Comparison of ENCODE assay signal across 8 cellular contexts in genomic region chr12:100266163-100266801, GRCh38. TPM values are rescaled to one million over a fixed set of nuclear protein-coding genes. Genes with fewer than 3 reads are reported as not detected.
DNase-seq lines count a peak whose midpoint lies in the region; ATAC-seq, FAIRE-seq and TF ChIP-seq lines count a peak whose summit lies in the region.

No MANE protein-coding gene starts in this region.

- no peaks in the 10 kb centered on the region for H3K36me3 ChIP-seq in GM23338 (ENCODE audit: insufficient read depth)
- H3K36me3 ChIP-seq in MM.1S (replicated peaks; ENCODE audit: insufficient read depth, low read length) = no peaks in the 10 kb centered on the region
- no peaks in the 10 kb centered on the region for H3K36me3 ChIP-seq in ovary

- H3K9me3 Mint-ChIP-seq in GM23338 = no peaks in the 10 kb centered on the region
- no peaks in the 10 kb centered on the region for H3K9me3 Mint-ChIP-seq in effector memory CD8-positive, alpha-beta T cell

- 27 to 35% (median 32%) methylated on average over 12 of the region's 12 CpGs for WGBS in ovary, 3 donors

- H3K4me2 ChIP-seq in GM23338 (peak overlapping the region; percentile 94), MM.1S (ENCODE audit: low read depth, low read length) (peak overlapping the region; percentile 77)

- H3K4me1 Mint-ChIP-seq in GM23338 = peaks cover 15% of the 10 kb centered on the region
- H3K4me1 Mint-ChIP-seq in effector memory CD8-positive, alpha-beta T cell (ENCODE audit: low read depth in 2 of 2) = peaks cover 15 to 29% of the 10 kb centered on the region in 2 donors

- no peaks in the 10 kb centered on the region; the same call in 2 of the 3 replicates for H3K36me3 Mint-ChIP-seq in GM23338 (ENCODE audit: low read depth)
- H3K36me3 Mint-ChIP-seq in effector memory CD8-positive, alpha-beta T cell (ENCODE audit: insufficient read depth) = peaks cover 11% of the 10 kb centered on the region

- peak overlapping the region; percentile 99 for H2AFZ ChIP-seq in GM23338
- H2AFZ ChIP-seq in MM.1S (ENCODE audit: low read length) = peak overlapping the region; percentile 91

- DNase-seq in GM23338 (ENCODE audit: low spot score) = no peak
- DNase-seq in MM.1S = no peak
- no peak for DNase-seq in effector memory CD8-positive, alpha-beta T cell
- peak in 1 of 5 donors; percentile 23 for DNase-seq in ovary
- no peak for DNase-seq in GM10266 (ENCODE audit: extremely low spot score)
- DNase-seq in GM12891 (ENCODE audit: insufficient read length, low spot score) = no peak
- DNase-seq in GM20000 (ENCODE audit: low spot score) = no peak

- H3K79me2 ChIP-seq in GM23338 (replicated peaks; ENCODE audit: insufficient read depth) (peaks cover 37% of the 10 kb centered on the region), MM.1S (ENCODE audit: low read length) (peaks cover 39% of the 10 kb centered on the region)

- H3K27ac Mint-ChIP-seq in GM23338 = peak overlapping the region; percentile 99
- peak overlapping the region; percentile 98 to 99 for H3K27ac Mint-ChIP-seq in effector memory CD8-positive, alpha-beta T cell

- intact Hi-C loops in ovary (cut with DNase I) = no loop called here

- FAIRE-seq in GM12891 (lab: Jason Lieb, UNC) = no peak

- TF ChIP-seq CTCF in GM23338 (conservative IDR thresholded peaks at IDR 0.05; ENCODE audit: low read depth in 2 of 2) = no peak
- no peak for TF ChIP-seq CTCF in MM.1S (IDR thresholded peaks at IDR 0.05; ENCODE audit: low read length)
- TF ChIP-seq CTCF in ovary (IDR thresholded peaks at IDR 0.05) = no peak
- TF ChIP-seq CTCF in GM10266 (IDR thresholded peaks at IDR 0.05; ENCODE audit: control insufficient read depth, insufficient read depth, low read depth, missing control alignments) = no peak
- no peak for TF ChIP-seq CTCF in GM20000 (IDR thresholded peaks at IDR 0.05; ENCODE audit: extremely low read depth, missing control alignments)

- H3K27me3 ChIP-seq in GM23338 (ENCODE audit: insufficient read depth) (no peaks in the 10 kb centered on the region), MM.1S (replicated peaks; ENCODE audit: insufficient read depth, low read length) (no peaks in the 10 kb centered on the region), ovary (no peaks in the 10 kb centered on the region)

- H3K9me2 ChIP-seq in GM23338 (ENCODE audit: insufficient read depth) = no peaks in the 10 kb centered on the region
- no peaks in the 10 kb centered on the region for H3K9me2 ChIP-seq in MM.1S (replicated peaks; ENCODE audit: insufficient read depth, low read length)

- ATAC-seq in GM18499 (IDR thresholded peaks at IDR 0.05; ENCODE audit: insufficient read depth, unreplicated experiment) (peak; percentile 7), GM23338 (peak; percentile 5)
- ATAC-seq in effector memory CD8-positive, alpha-beta T cell (replicated peaks) = no peak

- peak overlapping the region; percentile 84 for H3K4me3 ChIP-seq in GM23338
- peak overlapping the region; percentile 80 for H3K4me3 ChIP-seq in MM.1S (ENCODE audit: low read length)
- H3K4me3 ChIP-seq in ovary = peak overlapping the region; percentile 80

- peak overlapping the region; percentile 99 for H3K4me3 Mint-ChIP-seq in GM23338
- peak overlapping the region; percentile 99 for H3K4me3 Mint-ChIP-seq in effector memory CD8-positive, alpha-beta T cell

- peaks cover 9% of the 10 kb centered on the region; the same call in 1 of the 2 replicates for H4K20me1 ChIP-seq in GM23338 (replicated peaks; ENCODE audit: insufficient read depth)
- H4K20me1 ChIP-seq in MM.1S (ENCODE audit: insufficient read depth, low read length) = no peaks in the 10 kb centered on the region

- peaks cover 8% of the 10 kb centered on the region for H3K27me3 Mint-ChIP-seq in GM23338 (ENCODE audit: insufficient read depth, low read depth, poor library complexity)
- H3K27me3 Mint-ChIP-seq in effector memory CD8-positive, alpha-beta T cell = no peaks in the 10 kb centered on the region

- H3F3A ChIP-seq in GM23338 (replicated peaks; ENCODE audit: low read depth) (no peaks in the 10 kb centered on the region), MM.1S (ENCODE audit: insufficient read depth, low read length) (peaks cover 10% of the 10 kb centered on the region; the same call in 1 of the 2 replicates)

- H3K27ac ChIP-seq in GM23338 (ENCODE audit: low read depth) (peak overlapping the region; percentile 97), MM.1S (ENCODE audit: low read length) (peak overlapping the region; percentile 91; the same call in 1 of the 2 replicates), ovary (peak overlapping the region in 1 of 2 donors; percentile 93)

- TF ChIP-seq EP300 in ovary (IDR thresholded peaks at IDR 0.05) = no peak

- H3K4me1 ChIP-seq in GM23338 (ENCODE audit: insufficient read depth) = peaks cover 16% of the 10 kb centered on the region
- H3K4me1 ChIP-seq in MM.1S (ENCODE audit: low read length) = peaks cover 16% of the 10 kb centered on the region
- H3K4me1 ChIP-seq in ovary (ENCODE audit: insufficient read depth) = peaks cover 3% of the 10 kb centered on the region

- H3K9ac ChIP-seq in MM.1S (ENCODE audit: low read length) = peak overlapping the region; percentile 92; the same call in 1 of the 2 replicates

- no peaks in the 10 kb centered on the region for H3K9me3 ChIP-seq in MM.1S (replicated peaks; ENCODE audit: insufficient read depth, low read length)
- H3K9me3 ChIP-seq in ovary = no peaks in the 10 kb centered on the region

- TF ChIP-seq POLR2A in ovary (IDR thresholded peaks at IDR 0.05) = no peak
- TF ChIP-seq POLR2A in GM12891 (IDR thresholded peaks at IDR 0.05; ENCODE audit: low read depth, low read length) = no peak

TF ChIP-seq in GM23338, 12 proteins besides CTCF, POLR2A, EP300 and RAD21 (continues in another document):
- TF ChIP-seq STAT1 (IDR thresholded peaks at IDR 0.05; ENCODE audit: unreplicated experiment) = no peak
- TF ChIP-seq EZH2 (IDR thresholded peaks at IDR 0.05; ENCODE audit: low read depth, unreplicated experiment) = no peak
- no peak for TF ChIP-seq POLR2AphosphoS5 (IDR thresholded peaks at IDR 0.05; ENCODE audit: low read depth)
- no peak for TF ChIP-seq ZNF331 (CRISPR knock-in tag; IDR thresholded peaks at IDR 0.05; ENCODE audit: low read depth)

TF ChIP-seq in GM12891, 5 proteins besides CTCF, POLR2A, EP300 and RAD21:
- no peak for TF ChIP-seq TAF1 (IDR thresholded peaks at IDR 0.05; ENCODE audit: low read depth, low read length)
- no peak for TF ChIP-seq SPI1 (IDR thresholded peaks at IDR 0.05; ENCODE audit: low read depth, low read length)
- TF ChIP-seq PAX5 (IDR thresholded peaks at IDR 0.05; ENCODE audit: insufficient read depth, low read length, severe bottlenecking) = no peak
- TF ChIP-seq POLR2AphosphoS5 (IDR thresholded peaks at IDR 0.05; ENCODE audit: low read depth, low read length) = no peak
- TF ChIP-seq POU2F2 (IDR thresholded peaks at IDR 0.05; ENCODE audit: low read depth, low read length) = no peak

RNA-seq across cellular contexts. Expression of gene DEPDC4, which starts 0.6 kb away (rescaled TPM):
- 2.2 and 2.5 TPM in 2 replicates for total RNA-seq in GM23338 (2014; rRNA removed; shearing (Covaris generic))
- polyA plus RNA-seq in GM23338 (2016; fragmentation: Nextera tagmentation; extraction: Ambion mirVana) = 9.4 and 10.2 TPM in 2 replicates
- total RNA-seq in ovary = 1 to 10 TPM in 4 of 7 donors, under 1 TPM in 2, not detected in 1; 0.24 to 2.6 (median 1.1) TPM
- polyA plus RNA-seq in ovary = under 1 TPM; 0.68 to 0.92 TPM
- 1.9 TPM for polyA plus RNA-seq in GM12891 (2012; ENCODE audit: low read depth, missing spikeins)

RNA-seq across cellular contexts. Expression of gene SCYL2, which starts 0.7 kb away (rescaled TPM):
- 57.5 and 61.2 TPM in 2 replicates for total RNA-seq in GM23338 (2014; rRNA removed; shearing (Covaris generic))
- polyA plus RNA-seq in GM23338 (2016; fragmentation: Nextera tagmentation; extraction: Ambion mirVana) = 15.0 and 15.2 TPM in 2 replicates
- 10 to 100 TPM; 33.3 to 47.6 (median 38.5) TPM for total RNA-seq in ovary
- polyA plus RNA-seq in ovary = 10 to 100 TPM; 11.0 to 16.2 TPM
- 12.4 TPM for polyA plus RNA-seq in GM12891 (2012; ENCODE audit: low read depth, missing spikeins)
